ENCODE assay signal across 23 cellular contexts in the genomic region with DNA sequence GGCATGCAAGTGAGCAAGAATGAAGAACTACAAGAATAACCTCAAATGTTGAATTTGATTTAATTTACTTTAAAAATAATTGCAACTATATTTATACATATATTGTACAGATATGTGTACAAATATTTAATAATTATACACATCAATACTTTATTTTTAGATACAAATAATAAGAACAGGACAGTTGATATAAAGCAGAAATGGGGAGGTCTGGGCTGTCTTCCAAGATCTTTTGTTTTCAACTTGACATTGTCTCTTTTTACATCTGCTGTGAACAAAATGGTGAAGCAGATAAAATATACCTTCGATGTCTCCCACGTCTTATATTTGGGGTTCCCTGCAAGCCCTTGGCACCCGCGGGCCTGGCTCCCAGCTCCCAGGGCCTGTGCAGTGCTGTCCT.
"Had no signal": no experiment of that assay in that cellular context is flagged by ENCODE, and none has a peak within 500 bp of the region (broad histone marks: within the 10 kb centered on the region; RNA-seq: fewer than 3 reads in every experiment).

No MANE protein-coding gene starts in this region.

- H3K27me3 ChIP-seq: esophagus squamous epithelium, foreskin keratinocyte, gastroesophageal sphincter, heart left ventricle, hepatocyte, left lung had no signal

- H3K36me3 ChIP-seq: esophagus squamous epithelium, gastroesophageal sphincter, heart left ventricle, left lung, lower lobe of right lung had no signal

- H3K27ac Mint-ChIP-seq: immature natural killer cell had no signal

- H3K4me1 ChIP-seq: esophagus squamous epithelium, foreskin keratinocyte had no signal

- H3K9me3 ChIP-seq: esophagus squamous epithelium, gastroesophageal sphincter, heart left ventricle, left lung, lower lobe of right lung had no signal

- ATAC-seq: esophagus mucosa, foreskin keratinocyte, gastroesophageal sphincter, left cardiac atrium, left lung, left ventricle myocardium superior, lower lobe of right lung had no signal

- H3K36me3 Mint-ChIP-seq: immature natural killer cell had no signal

- H3K4me3 ChIP-seq: coronary artery, dorsolateral prefrontal cortex, esophagus squamous epithelium, gastroesophageal sphincter, heart left ventricle, hepatocyte, left lung, lower lobe of right lung had no signal

- H3K4me1 Mint-ChIP-seq: immature natural killer cell had no signal

- FAIRE-seq: colon had no signal

- H2AFZ ChIP-seq: hepatocyte had no signal

- H3K27ac ChIP-seq: coronary artery, dorsolateral prefrontal cortex, epithelial cell of prostate, esophagus squamous epithelium, foreskin keratinocyte, gastroesophageal sphincter, heart left ventricle, hepatocyte, left lung, lower lobe of right lung had no signal

- H3K4me2 ChIP-seq: hepatocyte had no signal

- H3K4me3 Mint-ChIP-seq: immature natural killer cell had no signal

- DNase-seq: dermis blood vessel endothelial cell; dorsolateral prefrontal cortex; effector CD4-positive, alpha-beta T cell; effector memory CD4-positive, alpha-beta T cell; erythroblast; esophagus squamous epithelium; foreskin keratinocyte; heart left ventricle; hypothalamus; immature natural killer cell; islet precursor cell; left cardiac atrium; left lung; left ventricle myocardium superior; lower lobe of right lung; mesenchymal stem cell; midbrain had no signal

- H3K9me3 Mint-ChIP-seq: immature natural killer cell had no signal

- H3K79me2 ChIP-seq: hepatocyte had no signal
